In genomic region chr2:8551622-8552074, GRCh38 we compare ENCODE assay signal across 8 cellular contexts.
DNase-seq lines count a peak whose midpoint lies in the region; ATAC-seq and TF ChIP-seq lines count a peak whose summit lies in the region.

No MANE protein-coding gene starts in this region.

- no peak for TF ChIP-seq EP300 in tibial nerve (IDR thresholded peaks at IDR 0.05)

- intact Hi-C loops in mucosa of descending colon (cut with DNase I, micrococcal nuclease): no loop called here

- TF ChIP-seq POLR2A in tibial nerve (IDR thresholded peaks at IDR 0.05): no peak

- peak; percentile 49 for DNase-seq in LHCN-M2 (ENCODE audit: low read depth)
- no peak for DNase-seq in mucosa of descending colon
- no peak for DNase-seq in amygdala (lab: John Stamatoyannopoulos, UW)
- DNase-seq in middle frontal gyrus (ENCODE audit: extremely low spot score, low spot score): no peak
- no peak for DNase-seq in activated CD4-positive, alpha-beta T cell treated with anti-CD3 and anti-CD28 coated beads for 1 hour
- no peak for DNase-seq in tibial nerve (ENCODE audit: low spot score in 2 of 2)

- no peaks in the 10 kb centered on the region for H3K36me3 ChIP-seq in mucosa of descending colon (ENCODE audit: low read depth)
- H3K36me3 ChIP-seq in tibial nerve: no peaks in the 10 kb centered on the region

- no peaks in the 10 kb centered on the region for H3K27me3 ChIP-seq in tibial nerve

- TF ChIP-seq CTCF in mucosa of descending colon (IDR thresholded peaks at IDR 0.05) (no peak), tibial nerve (IDR thresholded peaks at IDR 0.05) (no peak)

- H3K9me3 ChIP-seq in mucosa of descending colon: no peaks in the 10 kb centered on the region
- H3K9me3 ChIP-seq in tibial nerve: no peaks in the 10 kb centered on the region

- 54 to 62% methylated on average over 8 of the region's 8 CpGs for WGBS in tibial nerve, 2 donors

- H3K4me3 ChIP-seq in mucosa of descending colon (no peak overlapping the region), tibial nerve (no peak overlapping the region)

- H3K27ac ChIP-seq in tibial nerve: no peak overlapping the region

- H3K4me1 ChIP-seq in mucosa of descending colon (ENCODE audit: low read depth) (no peaks in the 10 kb centered on the region), tibial nerve (no peaks in the 10 kb centered on the region)

- ATAC-seq in GM18498 (IDR thresholded peaks at IDR 0.05; ENCODE audit: unreplicated experiment) (peak; percentile 66), GM21619 (IDR thresholded peaks at IDR 0.05; ENCODE audit: unreplicated experiment) (peak; percentile 61), mucosa of descending colon (peak; percentile 20)
